ENCODE assay signal across 9 cellular contexts in genomic region chr16:75251280-75252048, GRCh38. TPM values are rescaled to one million over a fixed set of nuclear protein-coding genes. Genes with fewer than 3 reads are reported as not detected.
A peak's percentile ranks its signal among the peaks of the same experiment; 100 is the strongest.
DNase-seq lines count a peak whose midpoint lies in the region; ATAC-seq and TF ChIP-seq lines count a peak whose summit lies in the region.
"Had no signal": no experiment of that assay in that cellular context is flagged by ENCODE, and none has a peak within 500 bp of the region (broad histone marks: within the 10 kb centered on the region; RNA-seq: fewer than 3 reads in every experiment).

BCAR1 (minus strand) TSS chr16:75251624; CDS start chr16:75251482, 142 bp downstream.

- H3K27ac ChIP-seq in HEK293 (ENCODE audit: extremely low read depth, low read depth, low read length) = peak within 1 kb of the TSS; percentile 69

- no peaks in the 10 kb centered on the region for H3K9me3 Mint-ChIP-seq in activated B cell treated with CpG ODN at 0.5 μM for 24 hours
- H3K9me3 Mint-ChIP-seq in natural killer cell treated with Interleukin-12 subunit alpha and Interleukin-12 subunit beta and Interleukin-15 and Interleukin-18, amount 100 ng/mL, for 72 hours = no peaks in the 10 kb centered on the region
- no peaks in the 10 kb centered on the region for H3K9me3 Mint-ChIP-seq in T-helper 2 cell treated with Interferon-gamma antibody and Interleukin-4, amounts not matched to agents 5 μg/mL and 100 μg/mL, for 36 hours

- in situ Hi-C loops in ACHN (cut with HindIII; ENCODE audit: low pct_ligation_motif_present, low pct_unique_long_range_greater_than_20kb, low sequenced_read_pairs) = no loop called here

- POLR2A ChIA-PET in HEK293 (lab: Yijun Ruan, JAX) = interaction anchor here (0.7 to 1.9 kb wide), 3 partner anchors 54 to 266 kb away, joined by 3 to 6 read pairs (median 5); partner anchors contain the start of gene WDR59
- POLR2A ChIA-PET in activated B cell treated with CpG ODN at 0.5 μM for 24 hours (lab: Charles Lee) = no interaction called here

- no peak within 1 kb of the TSS for H3K27ac Mint-ChIP-seq in activated B cell treated with CpG ODN at 0.5 μM for 24 hours
- H3K27ac Mint-ChIP-seq in natural killer cell treated with Interleukin-12 subunit alpha and Interleukin-12 subunit beta and Interleukin-15 and Interleukin-18, amount 100 ng/mL, for 72 hours = no peak within 1 kb of the TSS
- no peak within 1 kb of the TSS for H3K27ac Mint-ChIP-seq in T-helper 2 cell treated with Interferon-gamma antibody and Interleukin-4, amounts not matched to agents 5 μg/mL and 100 μg/mL, for 36 hours

- H3K4me1 ChIP-seq in HEK293 (ENCODE audit: control insufficient read depth, insufficient read depth, low read length) = peaks cover 7% of the 10 kb centered on the region

- peaks cover 0 to 9% of the 10 kb centered on the region in 2 experiments; a peak in 1 of 3 replicates for H3K36me3 ChIP-seq in HEK293 (ENCODE audit: control insufficient read depth in 2 of 2, insufficient read depth in 1 of 2, low read length in 2 of 2)

- H3K36me3 Mint-ChIP-seq in activated B cell treated with CpG ODN at 0.5 μM for 24 hours (ENCODE audit: low read depth) = no peaks in the 10 kb centered on the region
- H3K36me3 Mint-ChIP-seq in natural killer cell treated with Interleukin-12 subunit alpha and Interleukin-12 subunit beta and Interleukin-15 and Interleukin-18, amount 100 ng/mL, for 72 hours = no peaks in the 10 kb centered on the region
- H3K36me3 Mint-ChIP-seq in T-helper 2 cell treated with Interferon-gamma antibody and Interleukin-4, amounts not matched to agents 5 μg/mL and 100 μg/mL, for 36 hours (ENCODE audit: low read depth) = no peaks in the 10 kb centered on the region

- H3K27me3 Mint-ChIP-seq in activated B cell treated with CpG ODN at 0.5 μM for 24 hours = peaks cover 59% of the 10 kb centered on the region
- H3K27me3 Mint-ChIP-seq in natural killer cell treated with Interleukin-12 subunit alpha and Interleukin-12 subunit beta and Interleukin-15 and Interleukin-18, amount 100 ng/mL, for 72 hours = peaks cover 24 to 40% of the 10 kb centered on the region in 2 donors
- peaks cover 58% of the 10 kb centered on the region for H3K27me3 Mint-ChIP-seq in T-helper 2 cell treated with Interferon-gamma antibody and Interleukin-4, amounts not matched to agents 5 μg/mL and 100 μg/mL, for 36 hours (ENCODE audit: low read depth)

- TF ChIP-seq CTCF in GM10266 (IDR thresholded peaks at IDR 0.05; ENCODE audit: control insufficient read depth, insufficient read depth, low read depth, missing control alignments) = peak; percentile 18
- TF ChIP-seq CTCF in HEK293 (tag by site-specific recombination; IDR thresholded peaks at IDR 0.05) = no peak; the same call in 1 of the 2 replicates
- TF ChIP-seq CTCF in activated B cell treated with CpG ODN at 0.5 μM for 24 hours (IDR thresholded peaks at IDR 0.05) = no peak
- TF ChIP-seq CTCF in foreskin fibroblast (IDR thresholded peaks at IDR 0.05; ENCODE audit: low read depth, low read length) = no peak

- no peak for ATAC-seq in activated B cell treated with CpG ODN at 0.5 μM for 24 hours (ENCODE audit: low read depth)
- peak; percentile 25 to 62 for ATAC-seq in natural killer cell treated with Interleukin-12 subunit alpha and Interleukin-12 subunit beta and Interleukin-15 and Interleukin-18, amount 100 ng/mL, for 72 hours

- no peaks in the 10 kb centered on the region for H3K9me3 ChIP-seq in HEK293 (ENCODE audit: control insufficient read depth, insufficient read depth, low read depth, low read length)

- H3K4me3 Mint-ChIP-seq in activated B cell treated with CpG ODN at 0.5 μM for 24 hours = peak within 1 kb of the TSS; percentile 56
- no peak within 1 kb of the TSS for H3K4me3 Mint-ChIP-seq in natural killer cell treated with Interleukin-12 subunit alpha and Interleukin-12 subunit beta and Interleukin-15 and Interleukin-18, amount 100 ng/mL, for 72 hours
- no peak within 1 kb of the TSS for H3K4me3 Mint-ChIP-seq in T-helper 2 cell treated with Interferon-gamma antibody and Interleukin-4, amounts not matched to agents 5 μg/mL and 100 μg/mL, for 36 hours

- peaks cover 12% of the 10 kb centered on the region for H3K4me1 Mint-ChIP-seq in activated B cell treated with CpG ODN at 0.5 μM for 24 hours
- H3K4me1 Mint-ChIP-seq in natural killer cell treated with Interleukin-12 subunit alpha and Interleukin-12 subunit beta and Interleukin-15 and Interleukin-18, amount 100 ng/mL, for 72 hours (ENCODE audit: low read depth in 2 of 2) = no peaks in the 10 kb centered on the region
- no peaks in the 10 kb centered on the region for H3K4me1 Mint-ChIP-seq in T-helper 2 cell treated with Interferon-gamma antibody and Interleukin-4, amounts not matched to agents 5 μg/mL and 100 μg/mL, for 36 hours (ENCODE audit: low read depth)

- CTCF ChIA-PET in HEK293 (lab: Yijun Ruan, JAX) (interaction anchor here (1.5 kb wide), 1 partner anchor 134 kb away, joined by 7 read pairs; no protein-coding TSS in a partner anchor), activated B cell treated with CpG ODN at 0.5 μM for 24 hours (lab: Charles Lee) (no interaction called here)

- H3K4me3 ChIP-seq in HEK293 (ENCODE audit: low read depth, low read length) = peak within 1 kb of the TSS; percentile 67
- peak within 1 kb of the TSS; percentile 67 to 91 for H3K4me3 ChIP-seq in foreskin fibroblast (ENCODE audit: low read depth in 1 of 2, low read length in 2 of 2)

- intact Hi-C loops in activated B cell treated with CpG ODN at 0.5 μM for 24 hours (cut with micrococcal nuclease) = no loop called here

- DNase-seq in ACHN = peak; percentile 93
- peak; percentile 96 for DNase-seq in GM10266 (ENCODE audit: extremely low spot score)
- peak; percentile 48 to 86 (median 81) for DNase-seq in NCI-H1417 (lab: John Stamatoyannopoulos, UW)
- DNase-seq in activated B cell treated with CpG ODN at 0.5 μM for 24 hours = no peak
- peak; percentile 90 to 96 for DNase-seq in foreskin fibroblast
- no peak for DNase-seq in natural killer cell treated with Interleukin-12 subunit alpha and Interleukin-12 subunit beta and Interleukin-15 and Interleukin-18, amount 100 ng/mL, for 72 hours (ENCODE audit: low spot score)
- DNase-seq in T-helper 2 cell treated with Interferon-gamma antibody and Interleukin-4, amounts not matched to agents 5 μg/mL and 100 μg/mL, for 36 hours (ENCODE audit: low spot score) = no peak

TF ChIP-seq in HEK293, 187 proteins besides CTCF, POLR2A, EP300 and RAD21 (continues in another document):
- TF ChIP-seq ZNF112 (tag by site-specific recombination; IDR thresholded peaks at IDR 0.05) (no peak), SALL2 (tag by site-specific recombination; IDR thresholded peaks at IDR 0.05; ENCODE audit: borderline replicate concordance) (no peak), ZNF843 (tag by site-specific recombination; IDR thresholded peaks at IDR 0.05) (no peak), KLF9 (tag by site-specific recombination; IDR thresholded peaks at IDR 0.05; ENCODE audit: low read depth) (no peak; the same call in 1 of the 2 replicates), EGR2 (tag by site-specific recombination; IDR thresholded peaks at IDR 0.05; ENCODE audit: low read depth) (peak; percentile 81), GLIS1 (tag by site-specific recombination; IDR thresholded peaks at IDR 0.05) (no peak), ZNF548 (tag by site-specific recombination; IDR thresholded peaks at IDR 0.05) (no peak), SP3 (tag by site-specific recombination; IDR thresholded peaks at IDR 0.05) (0 out of 2 replicates have a peak, but pooled peaks have one; percentile 21), SP2 (tag by site-specific recombination; IDR thresholded peaks at IDR 0.05) (peak; percentile 38; the same call in 1 of the 2 replicates), ZBTB20 (tag by site-specific recombination; IDR thresholded peaks at IDR 0.05) (peak; percentile 65), INSM2 (tag by site-specific recombination; IDR thresholded peaks at IDR 0.05) (no peak), SCRT2 (tag by site-specific recombination; IDR thresholded peaks at IDR 0.05) (no peak), ZNF580 (tag by site-specific recombination; IDR thresholded peaks at IDR 0.05) (no peak), ZNF626 (tag by site-specific recombination; IDR thresholded peaks at IDR 0.05) (0 out of 2 replicates have a peak, but pooled peaks have one; percentile 13), ZNF707 (tag by site-specific recombination; IDR thresholded peaks at IDR 0.05) (no peak), ZNF335 (tag by site-specific recombination; conservative IDR thresholded peaks at IDR 0.05) (peak; percentile 71), ZNF76 (tag by site-specific recombination; IDR thresholded peaks at IDR 0.05; ENCODE audit: borderline replicate concordance, low read depth) (peak; percentile 7; the same call in 1 of the 2 replicates), ZNF561 (tag by site-specific recombination; IDR thresholded peaks at IDR 0.05; ENCODE audit: borderline replicate concordance) (peak; percentile 36; the same call in 1 of the 2 replicates), ZNF23 (tag by site-specific recombination; IDR thresholded peaks at IDR 0.05; ENCODE audit: borderline replicate concordance) (no peak)

RNA-seq across cellular contexts. Expression of gene BCAR1, which starts in this region (rescaled TPM):
- not detected in 2 replicates for total RNA-seq in activated B cell treated with CpG ODN at 0.5 μM for 24 hours
- not detected for total RNA-seq in natural killer cell treated with Interleukin-12 subunit alpha and Interleukin-12 subunit beta and Interleukin-15 and Interleukin-18, amount 100 ng/mL, for 72 hours
- total RNA-seq: T-helper 2 cell treated with Interferon-gamma antibody and Interleukin-4, amounts not matched to agents 100 ng/mL and 5 ng/mL, for 36 hours had no signal

Comparison
In these comparisons a context has a peak if more than half of its experiments do, and no peak if none do; other contexts are left out.
1. Peak in ATAC-seq in natural killer cell treated with Interleukin-12 subunit alpha and Interleukin-12 subunit beta and Interleukin-15 and Interleukin-18, amount 100 ng/mL, for 72 hours; RNA of the gene not detected or under 1 TPM.
2. DNase-seq: peak in ACHN (single experiment), GM10266 (single experiment), NCI-H1417 (3 of 3) and foreskin fibroblast (2 of 2); none in activated B cell treated with CpG ODN at 0.5 μM for 24 hours (single experiment), natural killer cell treated with Interleukin-12 subunit alpha and Interleukin-12 subunit beta and Interleukin-15 and Interleukin-18, amount 100 ng/mL, for 72 hours (single experiment) and T-helper 2 cell treated with Interferon-gamma antibody and Interleukin-4, amounts not matched to agents 5 μg/mL and 100 μg/mL, for 36 hours (single experiment).